Comparison of ENCODE assay signal across 17 cellular contexts in genomic region chr7:50734246-50734645, GRCh38. TPM values are rescaled to one million over a fixed set of nuclear protein-coding genes. Genes with fewer than 3 reads are reported as not detected.
"Had no signal": no experiment of that assay in that cellular context is flagged by ENCODE, and none has a peak within 500 bp of the region (broad histone marks: within the 10 kb centered on the region; RNA-seq: fewer than 3 reads in every experiment).

No MANE protein-coding gene starts in this region.

- H2AFZ ChIP-seq: parathyroid adenoma had no signal

- H3K27me3 ChIP-seq: brain microvascular endothelial cell, neutrophil, tibial nerve had no signal

- DNase-seq: activated CD4-positive, alpha-beta T cell treated with anti-CD3 and anti-CD28 coated beads, Interleukin-2, amount 50 U/mL, for 1 hour; activated naive CD8-positive, alpha-beta T cell treated with anti-CD3 and anti-CD28 coated beads for 36 hours; amygdala; effector CD8-positive, alpha-beta T cell; foreskin melanocyte; immature natural killer cell; mucosa of descending colon; naive thymus-derived CD4-positive, alpha-beta T cell; retina; stimulated activated CD4-positive, alpha-beta T cell treated with anti-CD3 and anti-CD28 coated beads, Interleukin-2, amount 100 ng/mL, for 48 hours; stimulated activated naive CD4-positive, alpha-beta T cell; substantia nigra; T-helper 9 cell had no signal

- H3K4me3 ChIP-seq: mucosa of descending colon, tibial nerve had no signal

- H3K9ac ChIP-seq: parathyroid adenoma had no signal

- H3K36me3 ChIP-seq: brain microvascular endothelial cell, tibial nerve had no signal

- H3K9me3 ChIP-seq: mucosa of descending colon, neutrophil, tibial nerve had no signal

- ATAC-seq: naive thymus-derived CD4-positive, alpha-beta T cell had no signal

- H3K4me1 ChIP-seq: parathyroid adenoma had no signal

- H3K27ac ChIP-seq: brain microvascular endothelial cell, neutrophil, parathyroid adenoma, tibial nerve had no signal

RNA-seq across cellular contexts. Expression of gene GRB10, which starts 48.5 kb away (rescaled TPM):
- polyA plus RNA-seq: immature natural killer cell had no signal
